Comparison of ENCODE assay signal across 8 cellular contexts in genomic region chr20:41031243-41031619, GRCh38. TPM values are rescaled to one million over a fixed set of nuclear protein-coding genes. Genes with fewer than 3 reads are reported as not detected.
A peak's percentile ranks its signal among the peaks of the same experiment; 100 is the strongest.
DNase-seq lines count a peak whose midpoint lies in the region; ATAC-seq and TF ChIP-seq lines count a peak whose summit lies in the region.

No MANE protein-coding gene starts in this region.

- no peak for TF ChIP-seq POLR2A in ovary (IDR thresholded peaks at IDR 0.05)

- peaks cover 45% of the 10 kb centered on the region for H3K4me1 Mint-ChIP-seq in endothelial cell (ENCODE audit: unreplicated experiment)

- H3K4me1 ChIP-seq in DND-41 (ENCODE audit: insufficient read depth, low read length): peaks cover 68% of the 10 kb centered on the region
- H3K4me1 ChIP-seq in OCI-LY3 (ENCODE audit: low read length): peaks cover 51% of the 10 kb centered on the region
- H3K4me1 ChIP-seq in ovary (ENCODE audit: insufficient read depth): peaks cover 13% of the 10 kb centered on the region

- no peaks in the 10 kb centered on the region for H3K9me3 ChIP-seq in DND-41 (ENCODE audit: insufficient read depth, low read length, severe bottlenecking)
- no peaks in the 10 kb centered on the region for H3K9me3 ChIP-seq in OCI-LY3 (ENCODE audit: insufficient read depth, low read length)
- H3K9me3 ChIP-seq in ovary: no peaks in the 10 kb centered on the region

- intact Hi-C loops in ovary (cut with DNase I): no loop called here

- H2AFZ ChIP-seq in DND-41 (ENCODE audit: low read depth, low read length) (no peak overlapping the region), OCI-LY3 (ENCODE audit: low read depth, low read length) (no peak overlapping the region)

- H3K9ac ChIP-seq in DND-41 (ENCODE audit: low read depth, low read length) (peak overlapping the region; percentile 89), OCI-LY3 (ENCODE audit: low read length) (peak overlapping the region; percentile 89)

- H3K27me3 ChIP-seq in DND-41 (ENCODE audit: insufficient read depth, low read length, poor library complexity): no peaks in the 10 kb centered on the region
- no peaks in the 10 kb centered on the region for H3K27me3 ChIP-seq in OCI-LY3 (ENCODE audit: low read depth, low read length)
- no peaks in the 10 kb centered on the region for H3K27me3 ChIP-seq in ovary

- H3K27ac ChIP-seq in DND-41 (ENCODE audit: low read length) (peak overlapping the region; percentile 7; the same call in 1 of the 2 replicates), OCI-LY3 (ENCODE audit: low read length) (no peak overlapping the region), ovary (no peak overlapping the region)

- no peak for TF ChIP-seq CTCF in DND-41 (IDR thresholded peaks at IDR 0.05; ENCODE audit: borderline replicate concordance, extremely low read depth, low read length, poor library complexity, severe bottlenecking)
- no peak for TF ChIP-seq CTCF in OCI-LY3 (IDR thresholded peaks at IDR 0.05; ENCODE audit: low read depth, low read length)
- no peak for TF ChIP-seq CTCF in endothelial cell (IDR thresholded peaks at IDR 0.05; ENCODE audit: unreplicated experiment)
- no peak for TF ChIP-seq CTCF in ovary (IDR thresholded peaks at IDR 0.05)

- H3K36me3 ChIP-seq in DND-41 (ENCODE audit: insufficient read depth, low read length) (peaks cover 51% of the 10 kb centered on the region), OCI-LY3 (replicated peaks; ENCODE audit: low read depth, low read length) (peaks cover 63% of the 10 kb centered on the region), ovary (no peaks in the 10 kb centered on the region)

- H3K4me3 Mint-ChIP-seq in endothelial cell (ENCODE audit: unreplicated experiment): peak overlapping the region; percentile 97

- no peaks in the 10 kb centered on the region for H3K9me3 Mint-ChIP-seq in endothelial cell (ENCODE audit: unreplicated experiment)

- H3K36me3 Mint-ChIP-seq in endothelial cell (ENCODE audit: low read depth, unreplicated experiment): peaks cover 10% of the 10 kb centered on the region

- no peak for DNase-seq in DND-41
- DNase-seq in endothelial cell (ENCODE audit: low spot score): no peak
- no peak for DNase-seq in ovary
- DNase-seq in stimulated activated naive CD4-positive, alpha-beta T cell (lab: John Stamatoyannopoulos, UW): no peak
- DNase-seq in NCI-H146 treated with DMSO at 0.1 percent for 48 hours (lab: John Stamatoyannopoulos, UW; ENCODE audit: unreplicated experiment): no peak

- H3K27ac Mint-ChIP-seq in endothelial cell (ENCODE audit: unreplicated experiment): no peak overlapping the region

- peak overlapping the region; percentile 71 to 85; a peak in 3 of 4 replicates for H3K4me3 ChIP-seq in DND-41 (ENCODE audit: low read depth in 1 of 2, low read length in 2 of 2)
- H3K4me3 ChIP-seq in OCI-LY3 (ENCODE audit: low read length): peak overlapping the region; percentile 79
- H3K4me3 ChIP-seq in ovary: peak overlapping the region; percentile 92

- 82 to 90% (median 85%) methylated on average over 2 of the region's 2 CpGs for WGBS in ovary, 3 donors

- H4K20me1 ChIP-seq in DND-41 (ENCODE audit: insufficient read depth, low read length): peaks cover 53% of the 10 kb centered on the region
- H4K20me1 ChIP-seq in OCI-LY3 (ENCODE audit: insufficient read depth, low read length): peaks cover 68% of the 10 kb centered on the region

- H3K4me2 ChIP-seq in DND-41 (ENCODE audit: insufficient read depth, low read length): peak overlapping the region; percentile 79
- H3K4me2 ChIP-seq in OCI-LY3 (ENCODE audit: low read length): peak overlapping the region; percentile 86

- TF ChIP-seq EP300 in ovary (IDR thresholded peaks at IDR 0.05): no peak

- H3K79me2 ChIP-seq in DND-41 (ENCODE audit: insufficient read depth, low read length): peaks cover 84% of the 10 kb centered on the region
- H3K79me2 ChIP-seq in OCI-LY3 (ENCODE audit: low read length): peaks cover 85% of the 10 kb centered on the region

- ATAC-seq in DND-41 (ENCODE audit: insufficient read depth, low read depth) (no peak), HG03469 (IDR thresholded peaks at IDR 0.05; ENCODE audit: unreplicated experiment) (no peak), HG02870 (IDR thresholded peaks at IDR 0.05; ENCODE audit: unreplicated experiment) (no peak)

- peaks cover 2% of the 10 kb centered on the region for H3K27me3 Mint-ChIP-seq in endothelial cell (ENCODE audit: unreplicated experiment)

RNA-seq across cellular contexts. Expression of gene TOP1, which starts 2.6 kb away (rescaled TPM):
- total RNA-seq in endothelial cell (ENCODE audit: unreplicated experiment) (72.7 TPM), ovary (10 to 100 TPM; 24.8 to 41.8 (median 35.6) TPM)
- 10 to 100 TPM; 20.9 to 48.4 TPM for polyA plus RNA-seq in ovary
